In genomic region chr13:98761979-98762616, GRCh38 we compare ENCODE assay signal across 11 cellular contexts. TPM values are rescaled to one million over a fixed set of nuclear protein-coding genes. Genes with fewer than 3 reads are reported as not detected.
DNase-seq lines count a peak whose midpoint lies in the region; ATAC-seq, FAIRE-seq and TF ChIP-seq lines count a peak whose summit lies in the region.
"Had no signal": no experiment of that assay in that cellular context is flagged by ENCODE, and none has a peak within 500 bp of the region (broad histone marks: within the 10 kb centered on the region; RNA-seq: fewer than 3 reads in every experiment).

No MANE protein-coding gene starts in this region.

- no peak for FAIRE-seq in keratinocyte (lab: Jason Lieb, UNC)

- H4K20me1 ChIP-seq in keratinocyte (ENCODE audit: control insufficient read depth, extremely low read depth, insufficient read depth, low read length) = no peaks in the 10 kb centered on the region

- H3K9me3 ChIP-seq in left ventricle myocardium inferior (replicated peaks) (peaks cover 5% of the 10 kb centered on the region), keratinocyte (ENCODE audit: control insufficient read depth, low read depth, low read length) (no peaks in the 10 kb centered on the region), thyroid gland (no peaks in the 10 kb centered on the region)
- no peaks in the 10 kb centered on the region for H3K9me3 ChIP-seq in CD8-positive, alpha-beta T cell (ENCODE audit: low read length)

- dilution Hi-C loops in keratinocyte (cut with MboI; ENCODE audit: extremely low pct_ligation_motif_present, low sequenced_read_pairs) = no loop called here

- H3K27ac ChIP-seq in left ventricle myocardium inferior (replicated peaks) (no peak overlapping the region), keratinocyte (ENCODE audit: control insufficient read depth, insufficient read depth, low read length) (no peak overlapping the region), thyroid gland (no peak overlapping the region)
- H3K27ac ChIP-seq in CD8-positive, alpha-beta T cell (ENCODE audit: low read depth, low read length) = no peak overlapping the region
- H3K27ac ChIP-seq: C4-2B had no signal

- peak overlapping the region; percentile 32 for H3K9ac ChIP-seq in keratinocyte (ENCODE audit: control insufficient read depth, extremely low read depth, insufficient read depth, low read length)

- H3K36me3 Mint-ChIP-seq in CD8-positive, alpha-beta T cell = no peaks in the 10 kb centered on the region

- peaks cover 4% of the 10 kb centered on the region for H3K9me3 Mint-ChIP-seq in CD8-positive, alpha-beta T cell

- WGBS in thyroid gland, 2 donors = 77 to 84% methylated on average over 13 to 15 of the region's 15 CpGs

- intact Hi-C loops in left ventricle myocardium inferior (cut with micrococcal nuclease) = no loop called here
- intact Hi-C loops in cardiac septum (cut with DNase I) = no loop called here
- intact Hi-C loops in CD8-positive, alpha-beta T cell (cut with DNase I, micrococcal nuclease) = no loop called here
- intact Hi-C loops in thyroid gland (cut with DNase I) = no loop called here

- TF ChIP-seq POLR2A in thyroid gland (IDR thresholded peaks at IDR 0.05) = no peak

- H3K27me3 Mint-ChIP-seq in CD8-positive, alpha-beta T cell (ENCODE audit: low read depth) = peaks cover 8% of the 10 kb centered on the region

- no peak overlapping the region for H3K4me3 Mint-ChIP-seq in CD8-positive, alpha-beta T cell

- H3K4me3 ChIP-seq in left ventricle myocardium inferior (peak overlapping the region; percentile 46), keratinocyte (ENCODE audit: control insufficient read depth in 2 of 3, extremely low read depth in 1 of 3, insufficient read depth in 2 of 3, low read depth in 1 of 3, low read length in 3 of 3) (peak overlapping the region in 2 of 3 experiments; percentile 54 to 58), thyroid gland (replicated peaks in 1 of 3) (no peak overlapping the region)
- H3K4me3 ChIP-seq in CD8-positive, alpha-beta T cell (ENCODE audit: low read depth, low read length) = no peak overlapping the region

- no peaks in the 10 kb centered on the region for H3K4me1 Mint-ChIP-seq in CD8-positive, alpha-beta T cell (ENCODE audit: low read depth)

- no peaks in the 10 kb centered on the region for H3K27me3 ChIP-seq in left ventricle myocardium inferior (ENCODE audit: low read depth)
- no peaks in the 10 kb centered on the region for H3K27me3 ChIP-seq in keratinocyte (ENCODE audit: control insufficient read depth, extremely low read depth, insufficient read depth, low read length)
- no peaks in the 10 kb centered on the region for H3K27me3 ChIP-seq in CD8-positive, alpha-beta T cell (ENCODE audit: insufficient read depth, low read length)
- H3K27me3 ChIP-seq in thyroid gland = no peaks in the 10 kb centered on the region

- H3K4me1 ChIP-seq in left ventricle myocardium inferior (no peaks in the 10 kb centered on the region), keratinocyte (ENCODE audit: control insufficient read depth, extremely low read depth, insufficient read depth, low read length) (peaks cover 2% of the 10 kb centered on the region), thyroid gland (no peaks in the 10 kb centered on the region)
- no peaks in the 10 kb centered on the region for H3K4me1 ChIP-seq in CD8-positive, alpha-beta T cell (ENCODE audit: insufficient read depth, low read length)

- H3K4me2 ChIP-seq in keratinocyte (ENCODE audit: control insufficient read depth, extremely low read depth, insufficient read depth, low read depth, low read length) = peak overlapping the region; percentile 84

- no peak for DNase-seq in left ventricle myocardium inferior
- no peak for DNase-seq in cardiac septum (ENCODE audit: low spot score)
- DNase-seq in NOMO-1 treated with dmso at 0.1 percent for 144 hours (lab: John Stamatoyannopoulos, UW; ENCODE audit: unreplicated experiment) = peak; percentile 65
- DNase-seq in keratinocyte (ENCODE audit: low read depth, low spot score) = no peak
- DNase-seq in CD8-positive, alpha-beta T cell = no peak
- DNase-seq in thyroid gland = no peak
- DNase-seq in activated CD4-positive, alpha-beta T cell treated with anti-CD3 and anti-CD28 coated beads for 48 hours = no peak
- DNase-seq in kidney glomerular epithelial cell (lab: John Stamatoyannopoulos, UW) = no peak
- DNase-seq: erythroblast, NCI-H82 had no signal

- CTCF ChIA-PET in CD8-positive, alpha-beta T cell (lab: Charles Lee) = no interaction called here

- no peak overlapping the region for H3K27ac Mint-ChIP-seq in CD8-positive, alpha-beta T cell

- H3K79me2 ChIP-seq in keratinocyte (ENCODE audit: control insufficient read depth, insufficient read depth, low read length) = no peaks in the 10 kb centered on the region

- POLR2A ChIA-PET in CD8-positive, alpha-beta T cell (lab: Charles Lee) = no interaction called here

- H2AFZ ChIP-seq in keratinocyte (ENCODE audit: control insufficient read depth, low read length) = peak overlapping the region; percentile 91

- H3K36me3 ChIP-seq in left ventricle myocardium inferior = no peaks in the 10 kb centered on the region
- no peaks in the 10 kb centered on the region for H3K36me3 ChIP-seq in keratinocyte (ENCODE audit: control insufficient read depth in 2 of 2, extremely low read depth in 1 of 2, insufficient read depth in 2 of 2, low read length in 2 of 2)
- no peaks in the 10 kb centered on the region for H3K36me3 ChIP-seq in CD8-positive, alpha-beta T cell (ENCODE audit: insufficient read depth, low read length)
- no peaks in the 10 kb centered on the region for H3K36me3 ChIP-seq in thyroid gland

- TF ChIP-seq CTCF in left ventricle myocardium inferior (IDR thresholded peaks at IDR 0.05; ENCODE audit: borderline replicate concordance) (no peak), keratinocyte (optimal IDR thresholded peaks at IDR 0.05 in 1 of 3, IDR thresholded peaks at IDR 0.05 in 1 of 3, conservative IDR thresholded peaks at IDR 0.05 in 1 of 3; ENCODE audit: extremely low read depth in 1 of 3, insufficient read depth in 2 of 3, low read length in 3 of 3) (no peak), thyroid gland (IDR thresholded peaks at IDR 0.05) (no peak)
- TF ChIP-seq CTCF in CD8-positive, alpha-beta T cell (IDR thresholded peaks at IDR 0.05) = no peak

- no peak for ATAC-seq in CD8-positive, alpha-beta T cell

- H3K9me1 ChIP-seq in keratinocyte (ENCODE audit: control insufficient read depth, extremely low read depth, insufficient read depth, low read length) = no peaks in the 10 kb centered on the region

RNA-seq across cellular contexts. Expression of gene SLC15A1, which starts 9.6 kb away (rescaled TPM):
- total RNA-seq in left ventricle myocardium inferior = not detected
- not detected for total RNA-seq in cardiac septum
- 0.10 to 0.25 TPM (median 0.13 TPM) in 3 replicates for polyA plus RNA-seq in keratinocyte
- polyA plus RNA-seq in keratinocyte (2011; ENCODE audit: low read depth) = 2.6 TPM
- 0.12 TPM in 1 of 2 replicates, not detected in the other for polyA plus RNA-seq in keratinocyte (2011; cell fraction: cytosol; rRNA removed)
- 0.55 and 1.1 TPM in 2 replicates for polyA plus RNA-seq in keratinocyte (2011; cell fraction: nucleus; rRNA removed)
- polyA plus RNA-seq in keratinocyte (2012; ENCODE audit: low replicate concordance) = 0.22 and 6.4 TPM in 2 replicates
- polyA minus RNA-seq in keratinocyte = 0.35 to 0.56 TPM in 2 of 3 replicates, not detected in the other
- polyA minus RNA-seq in keratinocyte (2011; cell fraction: cytosol; rRNA and poly(A)+ RNA removed) = not detected
- polyA minus RNA-seq in keratinocyte (2011; cell fraction: nucleus; rRNA and poly(A)+ RNA removed) = 0.93 and 1.4 TPM in 2 replicates
- not detected for total RNA-seq in CD8-positive, alpha-beta T cell
- under 1 TPM in 1 of 4 donors, not detected in 3; 0.33 TPM for total RNA-seq in thyroid gland

Comparison
In these comparisons a context has a peak if more than half of its experiments do, and no peak if none do; other contexts are left out.
1. H3K4me3 ChIP-seq: peak in left ventricle myocardium inferior (single experiment) and keratinocyte (2 of 3); none in CD8-positive, alpha-beta T cell (single experiment) and thyroid gland (0 of 3).